In the genomic region with DNA sequence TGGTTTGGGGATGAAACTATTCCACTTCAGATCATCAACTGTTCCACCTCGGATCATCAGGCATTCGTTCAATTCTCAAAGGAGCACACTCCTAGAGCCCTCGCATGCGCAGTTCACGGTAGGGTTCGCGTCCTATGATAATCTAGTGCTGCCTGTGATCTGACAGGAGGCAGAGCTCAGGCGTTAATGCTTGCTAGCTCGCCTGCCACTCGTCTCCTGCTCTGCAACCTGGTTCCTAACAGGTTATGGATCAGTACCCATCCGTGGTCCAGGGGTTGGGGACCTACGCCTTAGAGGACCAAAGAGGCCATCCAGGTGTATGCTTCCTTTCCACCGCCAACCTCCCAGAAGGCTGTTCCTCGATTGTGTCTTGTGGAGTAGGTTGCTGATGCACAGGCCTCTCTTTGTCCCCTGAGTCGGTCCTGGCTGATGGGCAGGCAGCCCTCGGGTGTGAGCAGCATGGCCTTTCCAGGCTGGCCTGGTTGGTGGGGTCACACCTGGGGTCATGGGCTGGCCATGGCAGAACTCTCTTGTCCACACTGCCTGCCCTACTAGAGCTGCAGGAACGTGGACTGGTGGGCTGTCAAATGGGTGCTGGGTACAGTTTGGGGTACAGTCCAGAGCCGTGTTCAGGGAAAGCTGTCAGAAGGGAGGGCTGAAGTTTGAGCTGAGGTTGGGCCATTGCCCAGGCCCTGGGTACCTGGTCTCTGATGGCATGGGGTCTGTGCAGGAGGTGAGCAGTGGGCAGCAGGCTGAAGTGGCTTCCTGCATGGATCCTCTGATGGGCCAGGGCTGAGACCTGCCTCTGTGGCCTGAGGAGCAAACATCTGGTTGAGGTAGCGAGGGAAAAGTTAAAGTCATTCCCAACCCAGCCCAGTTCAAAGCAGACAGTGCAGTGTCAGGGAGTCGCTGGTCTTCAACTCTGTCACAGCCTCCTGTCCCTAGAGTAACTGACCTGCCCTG, we compare ENCODE assay signal across 17 cellular contexts. TPM values are rescaled to one million over a fixed set of nuclear protein-coding genes. Genes with fewer than 3 reads are reported as not detected.
DNase-seq lines count a peak whose midpoint lies in the region; TF ChIP-seq lines count a peak whose summit lies in the region.
"Had no signal": no experiment of that assay in that cellular context is flagged by ENCODE, and none has a peak within 500 bp of the region (broad histone marks: within the 10 kb centered on the region; RNA-seq: fewer than 3 reads in every experiment).

No MANE protein-coding gene starts in this region.

- H3K9me3 Mint-ChIP-seq in brain: peaks cover 0 to 2% (median 0%) of the 10 kb centered on the region in 5 experiments
- H3K9me3 Mint-ChIP-seq: HFFc6 had no signal

- no peak overlapping the region for H3K4me3 ChIP-seq in BLaER1
- no peak overlapping the region for H3K4me3 ChIP-seq in skeletal muscle tissue (ENCODE audit: low read length in 3 of 3)

- H3K27me3 ChIP-seq in BLaER1 (no peaks in the 10 kb centered on the region), skeletal muscle tissue (ENCODE audit: control insufficient read depth in 3 of 3, insufficient read depth in 3 of 3, low read length in 3 of 3) (no peaks in the 10 kb centered on the region)

- peak; percentile 86 for DNase-seq in mesenteric fat pad (ENCODE audit: low spot score)
- DNase-seq in stimulated activated CD4-positive, alpha-beta T cell treated with anti-CD3 and anti-CD28 coated beads, Interleukin-2, amount 100 ng/mL, for 48 hours: no peak
- no peak for DNase-seq in activated CD4-positive, alpha-beta T cell treated with anti-CD3 and anti-CD28 coated beads for 48 hours
- no peak for DNase-seq in NCI-H82 treated with DMSO at 0.1 percent for 48 hours (lab: John Stamatoyannopoulos, UW; ENCODE audit: unreplicated experiment)
- DNase-seq in activated CD4-positive, alpha-beta T cell treated with anti-CD3 and anti-CD28 coated beads, Interleukin-2, amount 50 U/mL, for 1 hour: no peak
- DNase-seq: activated CD8-positive, alpha-beta T cell treated with anti-CD3 and anti-CD28 coated beads, Interleukin-2, amount 10 ng/mL, durations not matched to agents 7 days and 5 days; activated naive CD4-positive, alpha-beta T cell treated with Interleukin-2 at 50 U/mL for 16 hours; central memory CD4-positive, alpha-beta T cell; DMS53; HFFc6; MM.1S; NCI-H2081 treated with DMSO at 0.1 percent for 48 hours; NCI-H774; SIG-M5 had no signal

- H3K9ac ChIP-seq in BLaER1 (peak overlapping the region; percentile 69), skeletal muscle tissue (ENCODE audit: low read depth in 1 of 3, low read length in 3 of 3) (peak overlapping the region in 2 of 3 donors; percentile 33 to 71)

- H4K20me1 ChIP-seq in BLaER1: peaks cover 40% of the 10 kb centered on the region; the same call in 1 of the 2 replicates

- peaks cover 66% of the 10 kb centered on the region for H3K4me1 Mint-ChIP-seq in brain

- H3K4me1 ChIP-seq in BLaER1 (peaks cover 93% of the 10 kb centered on the region), skeletal muscle tissue (ENCODE audit: control insufficient read depth in 3 of 3, insufficient read depth in 3 of 3, low read length in 3 of 3) (peaks cover 47 to 55% (median 54%) of the 10 kb centered on the region in 3 donors)

- no peak for TF ChIP-seq CTCF in brain (conservative IDR thresholded peaks at IDR 0.05)

- H3K4me3 Mint-ChIP-seq in brain: peak overlapping the region in 1 of 5 experiments; percentile 16
- H3K4me3 Mint-ChIP-seq: activated CD8-positive, alpha-beta T cell treated with anti-CD3 and anti-CD28 coated beads, Interleukin-2, amount 10 ng/mL, durations not matched to agents 7 days and 5 days; HFFc6 had no signal

- H3K36me3 ChIP-seq in BLaER1 (no peaks in the 10 kb centered on the region; the same call in 1 of the 2 replicates), skeletal muscle tissue (ENCODE audit: control insufficient read depth in 3 of 3, insufficient read depth in 3 of 3, low read length in 3 of 3) (peaks cover 0 to 2% (median 0%) of the 10 kb centered on the region in 3 donors)

- H3K9me3 ChIP-seq in BLaER1: no peaks in the 10 kb centered on the region
- H3K9me3 ChIP-seq in skeletal muscle tissue (ENCODE audit: control insufficient read depth in 3 of 3, low read length in 3 of 3): no peaks in the 10 kb centered on the region

- no peaks in the 10 kb centered on the region for H3K36me3 Mint-ChIP-seq in brain

- H3K27ac Mint-ChIP-seq in brain: peak overlapping the region; percentile 46 to 95 (median 86)
- H3K27ac Mint-ChIP-seq: activated CD8-positive, alpha-beta T cell treated with anti-CD3 and anti-CD28 coated beads, Interleukin-2, amount 10 ng/mL, durations not matched to agents 7 days and 5 days; HFFc6 had no signal

- H3K27ac ChIP-seq in BLaER1 (peak overlapping the region; percentile 84), skeletal muscle tissue (ENCODE audit: low read depth, low read length) (no peak overlapping the region)

- peak overlapping the region; percentile 78 for H3K4me2 ChIP-seq in BLaER1

- no peaks in the 10 kb centered on the region for H3K27me3 Mint-ChIP-seq in brain

RNA-seq across cellular contexts. Expression of gene PRDM11, which starts 11.1 kb away (rescaled TPM):
- polyA plus RNA-seq in brain (ENCODE audit: insufficient read depth, low read depth, low replicate concordance): 4.2 TPM
- 11.2 TPM for total RNA-seq in mesenteric fat pad
- 9.4 TPM for total RNA-seq in skeletal muscle tissue
